Comparison of ENCODE assay signal across 18 cellular contexts in the genomic region with DNA sequence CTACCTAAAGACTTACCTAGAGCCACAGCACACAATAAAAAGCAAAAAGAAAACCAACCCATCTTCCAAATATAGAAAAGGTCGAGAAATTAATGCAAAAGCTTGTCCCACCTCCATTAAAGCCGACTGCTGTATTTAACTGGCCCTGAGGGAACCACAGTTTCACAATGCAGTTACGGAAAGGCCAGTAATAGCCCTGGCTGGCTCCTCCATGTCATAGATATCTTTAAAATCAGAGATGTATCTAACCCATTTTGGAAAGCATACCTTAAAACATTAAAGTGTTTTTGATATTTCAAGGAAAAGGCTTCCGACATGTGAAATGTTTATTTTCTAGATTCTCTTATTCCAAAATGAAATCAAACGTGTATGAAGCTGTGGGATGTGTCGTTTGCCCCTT.
A peak's percentile ranks its signal among the peaks of the same experiment; 100 is the strongest.
DNase-seq lines count a peak whose midpoint lies in the region; ATAC-seq and TF ChIP-seq lines count a peak whose summit lies in the region.
"Had no signal": no experiment of that assay in that cellular context is flagged by ENCODE, and none has a peak within 500 bp of the region (broad histone marks: within the 10 kb centered on the region; RNA-seq: fewer than 3 reads in every experiment).

No MANE protein-coding gene starts in this region.

- H3K27me3 Mint-ChIP-seq in stimulated activated memory B cell treated with anti-CD40 and anti-IgM and Interleukin-4, amounts not matched to agents 10 μg/mL and 1 μg/mL and 100 μg/mL, for 72 hours, result no peaks in the 10 kb centered on the region

- TF ChIP-seq CTCF in GM06990 (IDR thresholded peaks at IDR 0.05; ENCODE audit: insufficient read depth, low read length, poor library complexity, severe bottlenecking), result no peak
- no peak for TF ChIP-seq CTCF in MM.1S (IDR thresholded peaks at IDR 0.05; ENCODE audit: low read length)
- no peak for TF ChIP-seq CTCF in SU-DHL-6 (IDR thresholded peaks at IDR 0.05; ENCODE audit: insufficient read depth, low read length, poor library complexity, severe bottlenecking)

- DNase-seq in GM06990 (ENCODE audit: extremely low read depth, insufficient read length) (no peak), MM.1S (no peak), DMS 273 treated with DMSO at 0.1 percent for 48 hours (lab: John Stamatoyannopoulos, UW) (no peak), NCI-H524 (lab: John Stamatoyannopoulos, UW) (no peak)
- DNase-seq: Caco-2, DMS79, HCEC 1CT, NCI-H1048, NCI-H146, NCI-H2081 treated with DMSO at 0.1 percent for 48 hours, NCI-H526, SHP77 treated with DMSO at 0.1 percent for 48 hours, SW 1271 had no signal

- no peak overlapping the region for H2AFZ ChIP-seq in MM.1S (ENCODE audit: low read length)
- H2AFZ ChIP-seq in SU-DHL-6 (ENCODE audit: low read depth, low read length, severe bottlenecking), result no peak overlapping the region

- peaks cover 85% of the 10 kb centered on the region for H3K79me2 ChIP-seq in MM.1S (ENCODE audit: low read length)
- H3K79me2 ChIP-seq in SU-DHL-6 (ENCODE audit: insufficient read depth, low read length), result no peaks in the 10 kb centered on the region

- H3K9ac ChIP-seq in MM.1S (ENCODE audit: low read length) (peak overlapping the region; percentile 30; the same call in 1 of the 2 replicates), SU-DHL-6 (ENCODE audit: low read length) (peak overlapping the region; percentile 28)

- H3K27ac Mint-ChIP-seq in stimulated activated memory B cell treated with anti-CD40 and anti-IgM and Interleukin-4, amounts not matched to agents 10 μg/mL and 1 μg/mL and 100 μg/mL, for 72 hours, result peak overlapping the region; percentile 89

- H4K20me1 ChIP-seq in MM.1S (ENCODE audit: insufficient read depth, low read length) (no peaks in the 10 kb centered on the region), SU-DHL-6 (ENCODE audit: low read depth, low read length) (no peaks in the 10 kb centered on the region)

- H3K27ac ChIP-seq in MM.1S (ENCODE audit: low read length) (peak overlapping the region; percentile 79), SU-DHL-6 (ENCODE audit: low read depth, low read length) (peak overlapping the region; percentile 89)
- H3K27ac ChIP-seq: C4-2B had no signal

- no peaks in the 10 kb centered on the region for H3K9me3 Mint-ChIP-seq in stimulated activated memory B cell treated with anti-CD40 and anti-IgM and Interleukin-4, amounts not matched to agents 10 μg/mL and 1 μg/mL and 100 μg/mL, for 72 hours

- H3K9me2 ChIP-seq in MM.1S (replicated peaks; ENCODE audit: insufficient read depth, low read length) (no peaks in the 10 kb centered on the region), SU-DHL-6 (replicated peaks; ENCODE audit: insufficient read depth, low read length) (no peaks in the 10 kb centered on the region)

- H3K27me3 ChIP-seq in GM06990 (replicated peaks; ENCODE audit: control insufficient read depth, insufficient read depth, low read length) (no peaks in the 10 kb centered on the region), MM.1S (replicated peaks; ENCODE audit: insufficient read depth, low read length) (no peaks in the 10 kb centered on the region), SU-DHL-6 (ENCODE audit: low read length) (no peaks in the 10 kb centered on the region)

- peak overlapping the region; percentile 87 for H3K4me2 ChIP-seq in MM.1S (ENCODE audit: low read depth, low read length)
- peak overlapping the region; percentile 44 for H3K4me2 ChIP-seq in SU-DHL-6 (ENCODE audit: low read depth, low read length, poor library complexity, severe bottlenecking)

- peaks cover 60% of the 10 kb centered on the region for H3K4me1 Mint-ChIP-seq in stimulated activated memory B cell treated with anti-CD40 and anti-IgM and Interleukin-4, amounts not matched to agents 10 μg/mL and 1 μg/mL and 100 μg/mL, for 72 hours

- H3K36me3 ChIP-seq in GM06990 (ENCODE audit: control insufficient read depth, insufficient read depth, low read length) (no peaks in the 10 kb centered on the region), MM.1S (replicated peaks; ENCODE audit: insufficient read depth, low read length) (no peaks in the 10 kb centered on the region), SU-DHL-6 (ENCODE audit: low read length) (no peaks in the 10 kb centered on the region)

- no peak for ATAC-seq in stimulated activated memory B cell treated with anti-CD40 and anti-IgM and Interleukin-4, amounts not matched to agents 10 μg/mL and 1 μg/mL and 100 μg/mL, for 72 hours
- ATAC-seq in HG03469 (IDR thresholded peaks at IDR 0.05; ENCODE audit: unreplicated experiment), result no peak
- no peak for ATAC-seq in GM21529 (IDR thresholded peaks at IDR 0.05; ENCODE audit: unreplicated experiment)

- peaks cover 15% of the 10 kb centered on the region for H3K36me3 Mint-ChIP-seq in stimulated activated memory B cell treated with anti-CD40 and anti-IgM and Interleukin-4, amounts not matched to agents 10 μg/mL and 1 μg/mL and 100 μg/mL, for 72 hours

- peaks cover 29% of the 10 kb centered on the region for H3F3A ChIP-seq in MM.1S (ENCODE audit: insufficient read depth, low read length)
- 0 out of 2 replicates have a peak, but pooled peaks cover 9% of the 10 kb centered on the region for H3F3A ChIP-seq in SU-DHL-6 (ENCODE audit: insufficient read depth)

- peak overlapping the region; percentile 35 for H3K4me3 ChIP-seq in GM06990 (replicated peaks; ENCODE audit: low read depth, low read length)
- H3K4me3 ChIP-seq in MM.1S (ENCODE audit: low read length), result peak overlapping the region; percentile 30; the same call in 1 of the 2 replicates
- H3K4me3 ChIP-seq in SU-DHL-6 (ENCODE audit: insufficient read depth, low read length, poor library complexity, severe bottlenecking), result no peak overlapping the region

- H3K4me1 ChIP-seq in MM.1S (ENCODE audit: low read length), result peaks cover 23% of the 10 kb centered on the region
- H3K4me1 ChIP-seq: Caco-2 had no signal

- peak overlapping the region; percentile 47 for H3K4me3 Mint-ChIP-seq in stimulated activated memory B cell treated with anti-CD40 and anti-IgM and Interleukin-4, amounts not matched to agents 10 μg/mL and 1 μg/mL and 100 μg/mL, for 72 hours

- no peaks in the 10 kb centered on the region for H3K9me3 ChIP-seq in MM.1S (replicated peaks; ENCODE audit: insufficient read depth, low read length)
- no peaks in the 10 kb centered on the region for H3K9me3 ChIP-seq in SU-DHL-6 (ENCODE audit: insufficient read depth, low read length)
- H3K9me3 ChIP-seq: Caco-2 had no signal
